Comparison of ENCODE assay signal across 8 cellular contexts in the genomic region with DNA sequence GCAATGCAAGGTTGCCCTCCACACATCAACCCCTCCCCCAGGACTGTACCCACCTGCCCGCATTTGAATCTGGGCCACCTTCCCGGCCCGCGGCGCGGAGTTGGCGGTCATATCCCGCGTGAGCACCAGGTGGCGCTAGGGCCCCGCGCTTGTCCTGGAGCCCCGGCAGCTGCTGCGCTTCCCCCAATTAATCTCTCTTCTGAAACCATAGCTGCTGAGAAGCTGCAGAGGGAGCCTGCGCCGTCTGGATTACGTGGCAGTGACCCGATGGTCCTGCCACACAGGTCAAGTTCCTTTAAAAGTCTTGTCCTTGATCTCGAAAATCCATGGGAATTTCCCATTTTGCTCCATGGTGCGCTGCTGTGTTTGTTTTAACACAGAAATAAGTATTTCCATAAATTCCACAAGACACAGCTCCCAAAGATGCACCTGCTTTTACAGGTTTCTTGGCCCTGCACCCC. TPM values are rescaled to one million over a fixed set of nuclear protein-coding genes. Genes with fewer than 3 reads are reported as not detected.
DNase-seq lines count a peak whose midpoint lies in the region; ATAC-seq and TF ChIP-seq lines count a peak whose summit lies in the region.

No MANE protein-coding gene starts in this region.

- intact Hi-C loops in sigmoid colon (cut with DNase I), result loop anchor here (1.0 kb wide), 2 partner anchors 167 to 195 kb away; no protein-coding TSS in a partner anchor

- TF ChIP-seq CTCF in sigmoid colon (IDR thresholded peaks at IDR 0.05), result peak; percentile 94 to 99 (median 98)

- H3K27me3 ChIP-seq in sigmoid colon, result peaks cover 0 to 8% (median 4%) of the 10 kb centered on the region in 3 donors

- H3K36me3 ChIP-seq in sigmoid colon, result no peaks in the 10 kb centered on the region

- no peak for TF ChIP-seq EP300 in sigmoid colon (IDR thresholded peaks at IDR 0.05)

- H3K9me3 ChIP-seq in sigmoid colon, result no peaks in the 10 kb centered on the region

- TF ChIP-seq POLR2A in sigmoid colon (IDR thresholded peaks at IDR 0.05), result no peak

- H3K4me3 ChIP-seq in sigmoid colon, result no peak overlapping the region

- ATAC-seq in HG02678 (IDR thresholded peaks at IDR 0.05; ENCODE audit: unreplicated experiment) (peak; percentile 74), HG03025 (IDR thresholded peaks at IDR 0.05; ENCODE audit: low FRiP score, unreplicated experiment) (no peak)

- no peak overlapping the region for H3K27ac ChIP-seq in sigmoid colon

- H3K4me1 ChIP-seq in sigmoid colon, result peaks cover 0 to 10% (median 0%) of the 10 kb centered on the region in 4 donors

- peak; percentile 31 for DNase-seq in GF-D8 (lab: John Stamatoyannopoulos, UW)
- peak; percentile 62 for DNase-seq in NCI-H1694 treated with DMSO at 0.1 percent for 48 hours (lab: John Stamatoyannopoulos, UW)
- peak; percentile 52 for DNase-seq in T1000 (lab: John Stamatoyannopoulos, UW)
- DNase-seq in anterior cingulate cortex (lab: John Stamatoyannopoulos, UW), result peak in 55 of 58 donors; percentile 2 to 84 (median 54)
- peak; percentile 95 for DNase-seq in hepatic stellate cell (ENCODE audit: low spot score)
- DNase-seq in sigmoid colon, result peak; percentile 89

- WGBS in sigmoid colon, 2 donors, result 2 to 3% methylated on average over 20 of the region's 20 CpGs

RNA-seq across cellular contexts. Expression of a gene that starts 22.0 kb away (rescaled TPM):
- 100 to 1,000 TPM; 700 to 868 (median 716) TPM for total RNA-seq in sigmoid colon
- 1,000 to 10,000 TPM; 1,379 to 1,922 (median 1,756) TPM for polyA plus RNA-seq in sigmoid colon

RNA-seq across cellular contexts. Expression of a gene that starts 22.1 kb away (rescaled TPM):
- total RNA-seq in sigmoid colon, result 10 to 100 TPM; 23.2 to 38.8 (median 28.9) TPM
- polyA plus RNA-seq in sigmoid colon, result 10 to 100 TPM; 13.8 to 23.7 (median 16.0) TPM

Comparison
In these comparisons a context has a peak if more than half of its experiments do, and no peak if none do; other contexts are left out.
1. DNase-seq: peak in every context shown above with its lines; median percentile 95 in hepatic stellate cell; 89 in sigmoid colon; 62 in NCI-H1694 treated with DMSO at 0.1 percent for 48 hours; 54 in anterior cingulate cortex; 52 in T1000; 31 in GF-D8.